21 cellular contexts compared by ENCODE assay signal in the genomic region with DNA sequence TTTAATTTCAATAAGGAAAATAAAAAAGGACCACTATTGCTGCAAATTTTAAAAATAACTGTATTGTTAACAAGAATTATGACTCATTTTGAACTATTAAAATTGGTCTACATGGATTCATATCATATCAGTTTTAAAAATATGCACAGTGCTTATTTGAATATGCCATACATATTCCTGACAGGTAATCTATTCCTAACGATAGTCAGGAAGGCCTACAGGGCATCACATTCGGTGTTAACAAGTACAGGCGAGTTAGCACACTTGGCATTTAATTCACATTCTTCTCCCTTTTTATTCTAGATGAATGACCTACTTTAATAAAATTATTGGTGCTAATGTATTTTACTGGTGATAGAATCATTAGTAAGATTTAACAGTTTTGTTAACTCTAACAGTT.
"Had no signal": no experiment of that assay in that cellular context is flagged by ENCODE, and none has a peak within 500 bp of the region (broad histone marks: within the 10 kb centered on the region; RNA-seq: fewer than 3 reads in every experiment).

No MANE protein-coding gene starts in this region.

- H3K79me2 ChIP-seq: hepatocyte had no signal

- H3K9me3 ChIP-seq: colonic mucosa, esophagus squamous epithelium, gastroesophageal sphincter, heart left ventricle, left lung, lower lobe of right lung, mucosa of descending colon had no signal

- H2AFZ ChIP-seq: hepatocyte had no signal

- ATAC-seq: effector memory CD8-positive, alpha-beta T cell; esophagus mucosa; gastroesophageal sphincter; heart left ventricle; left cardiac atrium; left lung; left ventricle myocardium superior; lower lobe of right lung; mucosa of descending colon had no signal

- H3K4me3 ChIP-seq: colonic mucosa, esophagus squamous epithelium, gastroesophageal sphincter, heart left ventricle, hepatocyte, left lung, lower lobe of right lung, mucosa of descending colon had no signal

- H3K36me3 ChIP-seq: colonic mucosa, esophagus squamous epithelium, gastroesophageal sphincter, heart left ventricle, left lung, lower lobe of right lung had no signal

- H3K4me1 ChIP-seq: colonic mucosa, esophagus squamous epithelium, gastroesophageal sphincter, left lung, lower lobe of right lung had no signal

- H3K27me3 ChIP-seq: colonic mucosa, esophagus squamous epithelium, gastroesophageal sphincter, heart left ventricle, hepatocyte, left lung had no signal

- DNase-seq: colonic mucosa; cortex of kidney; effector CD8-positive, alpha-beta T cell; effector memory CD8-positive, alpha-beta T cell; endodermal cell; erythroblast; esophagus squamous epithelium; foreskin fibroblast; heart left ventricle; immature natural killer cell; left cardiac atrium; left lung; left ventricle myocardium superior; lower lobe of right lung; mesenchymal stem cell; mucosa of descending colon; naive B cell had no signal

- H3K4me2 ChIP-seq: hepatocyte had no signal

- H3K27ac ChIP-seq: colonic mucosa, epithelial cell of prostate, esophagus squamous epithelium, gastroesophageal sphincter, heart left ventricle, hepatocyte, left lung, lower lobe of right lung had no signal
